In the genomic region with DNA sequence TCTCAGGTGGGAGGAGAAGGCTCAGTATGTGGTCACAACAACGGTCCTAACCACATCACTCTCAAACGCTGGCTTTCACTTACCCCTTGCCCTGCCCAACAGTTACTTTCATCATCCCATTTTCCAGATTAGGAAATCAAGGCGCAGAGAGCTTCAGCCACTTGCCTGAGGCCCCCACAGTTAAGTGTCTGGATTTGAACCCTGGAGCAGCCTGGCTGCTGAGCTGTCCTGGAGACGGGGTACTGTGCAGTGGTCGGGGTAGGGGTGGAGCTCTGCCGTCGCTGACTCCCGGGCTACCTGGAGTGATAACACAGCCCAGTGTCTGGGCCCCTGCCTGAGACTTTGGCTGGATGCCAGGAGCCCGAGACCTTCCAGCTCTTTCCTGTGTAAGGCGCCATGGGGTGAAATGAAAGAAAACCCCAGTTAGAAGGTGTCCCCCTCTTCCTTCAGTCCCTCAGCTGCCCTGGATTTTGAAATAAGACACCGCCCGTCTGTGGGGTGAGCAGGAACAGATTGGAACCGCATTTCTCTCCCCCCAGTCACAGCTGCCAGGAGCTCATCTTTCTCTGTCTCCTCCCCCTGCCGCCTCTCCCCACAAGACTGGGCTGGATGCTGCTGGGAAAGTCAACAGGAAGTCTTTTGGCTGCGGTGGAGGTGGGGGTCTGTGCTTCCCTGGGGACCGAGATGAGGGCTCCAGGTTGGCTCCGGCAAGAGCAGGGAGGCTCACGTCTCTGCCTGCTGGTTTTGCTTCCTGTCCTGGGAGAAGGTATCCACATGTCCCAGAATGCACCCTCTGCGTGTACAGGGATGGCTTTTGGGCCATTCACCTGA, we compare ENCODE assay signal across 9 cellular contexts.
DNase-seq lines count a peak whose midpoint lies in the region; ATAC-seq lines count a peak whose summit lies in the region.
"Had no signal": no experiment of that assay in that cellular context is flagged by ENCODE, and none has a peak within 500 bp of the region (broad histone marks: within the 10 kb centered on the region; RNA-seq: fewer than 3 reads in every experiment).

No MANE protein-coding gene starts in this region.

- H3K4me1 ChIP-seq in CD4-positive, alpha-beta memory T cell (ENCODE audit: insufficient read depth, low read length): peaks cover 98% of the 10 kb centered on the region
- H3K4me1 ChIP-seq in stomach smooth muscle (ENCODE audit: control insufficient read depth, insufficient read depth, low read length): peaks cover 84% of the 10 kb centered on the region

- H3K4me1 Mint-ChIP-seq in CD4-positive, alpha-beta memory T cell: peaks cover 27 to 81% (median 49%) of the 10 kb centered on the region in 4 donors
- H3K4me1 Mint-ChIP-seq in IgD-negative memory B cell: peaks cover 19 to 21% (median 19%) of the 10 kb centered on the region in 3 donors
- H3K4me1 Mint-ChIP-seq in activated naive CD8-positive, alpha-beta T cell treated with anti-CD3 and anti-CD28 coated beads, Interleukin-2, amount 50 U/mL, for 24 hours: peaks cover 46% of the 10 kb centered on the region

- peak overlapping the region; percentile 93 to 96 (median 96) for H3K27ac Mint-ChIP-seq in CD4-positive, alpha-beta memory T cell
- peak overlapping the region; percentile 57 to 93 (median 89) for H3K27ac Mint-ChIP-seq in IgD-negative memory B cell
- peak overlapping the region; percentile 80 for H3K27ac Mint-ChIP-seq in activated naive CD8-positive, alpha-beta T cell treated with anti-CD3 and anti-CD28 coated beads, Interleukin-2, amount 50 U/mL, for 24 hours

- peak overlapping the region; percentile 54 to 55 for H3K9ac ChIP-seq in stomach smooth muscle (ENCODE audit: low read length in 2 of 2)

- peak overlapping the region in 1 of 2 donors; percentile 43 for H3K4me3 ChIP-seq in CD4-positive, alpha-beta memory T cell (ENCODE audit: low read length in 2 of 2)
- H3K4me3 ChIP-seq in stomach smooth muscle (ENCODE audit: low read length in 2 of 2): peak overlapping the region; percentile 15 to 58

- H3K36me3 Mint-ChIP-seq in CD4-positive, alpha-beta memory T cell: peaks cover 0 to 21% of the 10 kb centered on the region in 2 donors
- no peaks in the 10 kb centered on the region for H3K36me3 Mint-ChIP-seq in IgD-negative memory B cell
- H3K36me3 Mint-ChIP-seq in activated naive CD8-positive, alpha-beta T cell treated with anti-CD3 and anti-CD28 coated beads, Interleukin-2, amount 50 U/mL, for 24 hours (ENCODE audit: low read depth): no peaks in the 10 kb centered on the region

- H3K9me3 ChIP-seq in CD4-positive, alpha-beta memory T cell (ENCODE audit: control insufficient read depth in 1 of 2, low read length in 2 of 2): no peaks in the 10 kb centered on the region
- H3K9me3 ChIP-seq in stomach smooth muscle (ENCODE audit: control insufficient read depth in 2 of 2, low read length in 2 of 2): no peaks in the 10 kb centered on the region

- H3K27me3 Mint-ChIP-seq in CD4-positive, alpha-beta memory T cell: no peaks in the 10 kb centered on the region
- H3K27me3 Mint-ChIP-seq in IgD-negative memory B cell: no peaks in the 10 kb centered on the region
- no peaks in the 10 kb centered on the region for H3K27me3 Mint-ChIP-seq in activated naive CD8-positive, alpha-beta T cell treated with anti-CD3 and anti-CD28 coated beads, Interleukin-2, amount 50 U/mL, for 24 hours

- POLR2A ChIA-PET in CD4-positive, alpha-beta memory T cell (lab: Charles Lee; ENCODE audit: partially characterized antibody): interaction anchor here (0.6 to 97.0 kb wide), 11 partner anchors 11 to 696 kb away, joined by 3 to 6031 read pairs (median 4); partner anchors contain the start of gene TNRC6C

- ATAC-seq in activated naive CD8-positive, alpha-beta T cell treated with anti-CD3 and anti-CD28 coated beads, Interleukin-2, amount 50 U/mL, for 24 hours: peak; percentile 44
- ATAC-seq: HCT116 had no signal

- no peaks in the 10 kb centered on the region for H3K9me3 Mint-ChIP-seq in CD4-positive, alpha-beta memory T cell
- H3K9me3 Mint-ChIP-seq in IgD-negative memory B cell: no peaks in the 10 kb centered on the region
- no peaks in the 10 kb centered on the region for H3K9me3 Mint-ChIP-seq in activated naive CD8-positive, alpha-beta T cell treated with anti-CD3 and anti-CD28 coated beads, Interleukin-2, amount 50 U/mL, for 24 hours

- H3K4me3 Mint-ChIP-seq in CD4-positive, alpha-beta memory T cell: peak overlapping the region; percentile 72 to 84 (median 78)
- H3K4me3 Mint-ChIP-seq in IgD-negative memory B cell: peak overlapping the region; percentile 41 to 79 (median 54)
- peak overlapping the region; percentile 64 for H3K4me3 Mint-ChIP-seq in activated naive CD8-positive, alpha-beta T cell treated with anti-CD3 and anti-CD28 coated beads, Interleukin-2, amount 50 U/mL, for 24 hours

- H3K27me3 ChIP-seq in CD4-positive, alpha-beta memory T cell (ENCODE audit: insufficient read depth, low read length): no peaks in the 10 kb centered on the region
- H3K27me3 ChIP-seq in stomach smooth muscle (ENCODE audit: control insufficient read depth in 1 of 2, insufficient read depth in 2 of 2, low read length in 2 of 2): no peaks in the 10 kb centered on the region

- peak; percentile 56 to 83 (median 62) for DNase-seq in CD4-positive, alpha-beta memory T cell
- DNase-seq in OCI-M1 (lab: John Stamatoyannopoulos, UW) (peak; percentile 28), islet precursor cell (peak; percentile 90), putamen (ENCODE audit: low spot score) (no peak), germinal center (ENCODE audit: low spot score) (no peak)
- DNase-seq in activated naive CD8-positive, alpha-beta T cell treated with anti-CD3 and anti-CD28 coated beads, Interleukin-2, amount 50 U/mL, for 24 hours: peak; percentile 51

- CTCF ChIA-PET in CD4-positive, alpha-beta memory T cell (lab: Charles Lee; ENCODE audit: partially characterized antibody): interaction anchor here (1.0 to 6.7 kb wide), 13 partner anchors 7 to 89 kb away, joined by 3 to 48 read pairs (median 8); no protein-coding TSS in a partner anchor

- intact Hi-C loops in CD4-positive, alpha-beta memory T cell (cut with micrococcal nuclease): loop anchor here (2.0 kb wide), 1 partner anchor 16 kb away; no protein-coding TSS in a partner anchor

- peak overlapping the region; percentile 64 for H3K27ac ChIP-seq in CD4-positive, alpha-beta memory T cell (ENCODE audit: low read depth, low read length)
- peak overlapping the region; percentile 100 for H3K27ac ChIP-seq in stomach smooth muscle (ENCODE audit: low read length)

- H3K36me3 ChIP-seq in CD4-positive, alpha-beta memory T cell (ENCODE audit: insufficient read depth, low read length): peaks cover 12% of the 10 kb centered on the region
- no peaks in the 10 kb centered on the region for H3K36me3 ChIP-seq in stomach smooth muscle (ENCODE audit: control insufficient read depth in 2 of 2, insufficient read depth in 2 of 2, low read length in 2 of 2)

Comparison
In these comparisons a context has a peak if more than half of its experiments do, and no peak if none do; other contexts are left out.
1. DNase-seq: peak in CD4-positive, alpha-beta memory T cell (5 of 5), OCI-M1 (single experiment), activated naive CD8-positive, alpha-beta T cell treated with anti-CD3 and anti-CD28 coated beads, Interleukin-2, amount 50 U/mL, for 24 hours (single experiment) and islet precursor cell (single experiment); none in putamen (single experiment) and germinal center (single experiment).
2. Peak in every context shown above with its lines, with median percentiles within 50 percentile points of each other: H3K27ac Mint-ChIP-seq and H3K4me3 Mint-ChIP-seq.